ENCODE assay signal across 13 cellular contexts in genomic region chr3:185734725-185735096, GRCh38.
"Had no signal": no experiment of that assay in that cellular context is flagged by ENCODE, and none has a peak within 500 bp of the region (broad histone marks: within the 10 kb centered on the region; RNA-seq: fewer than 3 reads in every experiment).

No MANE protein-coding gene starts in this region.

- H3K4me1 Mint-ChIP-seq: stimulated activated memory B cell treated with anti-CD40 and anti-IgM and Interleukin-4, amounts not matched to agents 10 μg/mL and 1 μg/mL and 100 μg/mL, for 72 hours had no signal

- H3K9me3 ChIP-seq: gastrocnemius medialis, left ventricle myocardium inferior, tibial artery had no signal

- H3K36me3 ChIP-seq: gastrocnemius medialis, left ventricle myocardium inferior, neural progenitor cell, tibial artery had no signal

- H3K4me3 Mint-ChIP-seq: neural progenitor cell; stimulated activated memory B cell treated with anti-CD40 and anti-IgM and Interleukin-4, amounts not matched to agents 10 μg/mL and 1 μg/mL and 100 μg/mL, for 72 hours had no signal

- H3K4me1 ChIP-seq: left ventricle myocardium inferior, parathyroid adenoma, tibial artery had no signal

- H3K36me3 Mint-ChIP-seq: stimulated activated memory B cell treated with anti-CD40 and anti-IgM and Interleukin-4, amounts not matched to agents 10 μg/mL and 1 μg/mL and 100 μg/mL, for 72 hours had no signal

- H3K9me3 Mint-ChIP-seq: neural progenitor cell; stimulated activated memory B cell treated with anti-CD40 and anti-IgM and Interleukin-4, amounts not matched to agents 10 μg/mL and 1 μg/mL and 100 μg/mL, for 72 hours had no signal

- H3K4me3 ChIP-seq: gastrocnemius medialis, left ventricle myocardium inferior, neural progenitor cell, tibial artery had no signal

- H3K4me2 ChIP-seq: neural progenitor cell had no signal

- H3K27me3 ChIP-seq: gastrocnemius medialis, neural progenitor cell, tibial artery had no signal

- H3K27ac Mint-ChIP-seq: stimulated activated memory B cell treated with anti-CD40 and anti-IgM and Interleukin-4, amounts not matched to agents 10 μg/mL and 1 μg/mL and 100 μg/mL, for 72 hours had no signal

- DNase-seq: activated naive CD4-positive, alpha-beta T cell; aorta; gastrocnemius medialis; kidney; left ventricle myocardium inferior; mesenchymal stem cell; retina; small intestine; tibial artery had no signal

- H3K27ac ChIP-seq: gastrocnemius medialis, left ventricle myocardium inferior, neural progenitor cell, parathyroid adenoma, tibial artery had no signal

- ATAC-seq: activated CD4-positive, CD25-positive, alpha-beta regulatory T cell treated with anti-CD3 and anti-CD28 coated beads, Interleukin-2, amount 50 U/mL, for 24 hours; stimulated activated memory B cell treated with anti-CD40 and anti-IgM and Interleukin-4, amounts not matched to agents 10 μg/mL and 1 μg/mL and 100 μg/mL, for 72 hours had no signal

- H2AFZ ChIP-seq: neural progenitor cell, parathyroid adenoma had no signal

- H3K9ac ChIP-seq: neural progenitor cell, parathyroid adenoma had no signal
